ENCODE assay signal across 1 cellular context in the genomic region with DNA sequence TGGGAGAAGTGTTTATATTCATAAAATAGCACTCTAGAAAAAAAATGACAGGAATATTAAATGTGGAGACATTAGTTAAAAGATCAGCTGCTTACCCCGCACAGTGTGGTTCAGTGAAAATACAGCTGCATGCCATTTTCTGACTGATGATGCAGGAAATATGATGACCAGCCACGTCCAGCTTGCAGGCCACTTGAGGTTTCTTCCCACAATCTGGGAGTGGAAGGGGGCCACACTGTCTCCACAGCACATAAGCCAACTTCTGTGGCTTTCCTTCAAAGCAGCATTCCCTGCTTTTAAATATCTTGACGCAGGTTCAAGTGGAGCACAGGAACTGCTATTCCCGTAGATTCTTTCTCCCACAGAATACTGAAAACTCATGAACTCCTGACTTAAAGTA.
TF ChIP-seq lines count a peak whose summit lies in the region.

No MANE protein-coding gene starts in this region.

TF ChIP-seq in K562, 482 proteins besides CTCF, POLR2A, EP300 and RAD21 (continued from another document):
- no peak for TF ChIP-seq MYC (IDR thresholded peaks at IDR 0.05; ENCODE audit: low read depth, low read length)
- no peak for TF ChIP-seq MYC (CRISPR knock-in tag; IDR thresholded peaks at IDR 0.05; ENCODE audit: borderline replicate concordance, low read depth)
- no peak for TF ChIP-seq SMAD1 (IDR thresholded peaks at IDR 0.05; ENCODE audit: low read depth, low read length, partially characterized antibody)
- TF ChIP-seq, protein P1, sequence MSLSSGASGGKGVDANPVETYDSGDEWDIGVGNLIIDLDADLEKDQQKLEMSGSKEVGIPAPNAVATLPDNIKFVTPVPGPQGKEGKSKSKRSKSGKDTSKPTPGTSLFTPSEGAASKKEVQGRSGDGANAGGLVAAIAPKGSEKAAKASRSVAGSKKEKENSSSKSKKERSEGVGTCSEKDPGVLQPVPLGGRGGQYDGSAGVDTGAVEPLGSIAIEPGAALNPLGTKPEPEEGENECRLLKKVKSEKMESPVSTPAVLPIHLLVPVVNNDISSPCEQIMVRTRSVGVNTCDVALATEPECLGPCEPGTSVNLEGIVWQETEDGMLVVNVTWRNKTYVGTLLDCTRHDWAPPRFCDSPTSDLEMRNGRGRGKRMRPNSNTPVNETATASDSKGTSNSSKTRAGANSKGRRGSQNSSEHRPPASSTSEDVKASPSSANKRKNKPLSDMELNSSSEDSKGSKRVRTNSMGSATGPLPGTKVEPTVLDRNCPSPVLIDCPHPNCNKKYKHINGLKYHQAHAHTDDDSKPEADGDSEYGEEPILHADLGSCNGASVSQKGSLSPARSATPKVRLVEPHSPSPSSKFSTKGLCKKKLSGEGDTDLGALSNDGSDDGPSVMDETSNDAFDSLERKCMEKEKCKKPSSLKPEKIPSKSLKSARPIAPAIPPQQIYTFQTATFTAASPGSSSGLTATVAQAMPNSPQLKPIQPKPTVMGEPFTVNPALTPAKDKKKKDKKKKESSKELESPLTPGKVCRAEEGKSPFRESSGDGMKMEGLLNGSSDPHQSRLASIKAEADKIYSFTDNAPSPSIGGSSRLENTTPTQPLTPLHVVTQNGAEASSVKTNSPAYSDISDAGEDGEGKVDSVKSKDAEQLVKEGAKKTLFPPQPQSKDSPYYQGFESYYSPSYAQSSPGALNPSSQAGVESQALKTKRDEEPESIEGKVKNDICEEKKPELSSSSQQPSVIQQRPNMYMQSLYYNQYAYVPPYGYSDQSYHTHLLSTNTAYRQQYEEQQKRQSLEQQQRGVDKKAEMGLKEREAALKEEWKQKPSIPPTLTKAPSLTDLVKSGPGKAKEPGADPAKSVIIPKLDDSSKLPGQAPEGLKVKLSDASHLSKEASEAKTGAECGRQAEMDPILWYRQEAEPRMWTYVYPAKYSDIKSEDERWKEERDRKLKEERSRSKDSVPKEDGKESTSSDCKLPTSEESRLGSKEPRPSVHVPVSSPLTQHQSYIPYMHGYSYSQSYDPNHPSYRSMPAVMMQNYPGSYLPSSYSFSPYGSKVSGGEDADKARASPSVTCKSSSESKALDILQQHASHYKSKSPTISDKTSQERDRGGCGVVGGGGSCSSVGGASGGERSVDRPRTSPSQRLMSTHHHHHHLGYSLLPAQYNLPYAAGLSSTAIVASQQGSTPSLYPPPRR (CRISPR knock-in tag; IDR thresholded peaks at IDR 0.05; ENCODE audit: borderline replicate concordance) = no peak
- no peak for TF ChIP-seq ZNF3 (CRISPR knock-in tag; IDR thresholded peaks at IDR 0.05)
- TF ChIP-seq, protein P2, sequence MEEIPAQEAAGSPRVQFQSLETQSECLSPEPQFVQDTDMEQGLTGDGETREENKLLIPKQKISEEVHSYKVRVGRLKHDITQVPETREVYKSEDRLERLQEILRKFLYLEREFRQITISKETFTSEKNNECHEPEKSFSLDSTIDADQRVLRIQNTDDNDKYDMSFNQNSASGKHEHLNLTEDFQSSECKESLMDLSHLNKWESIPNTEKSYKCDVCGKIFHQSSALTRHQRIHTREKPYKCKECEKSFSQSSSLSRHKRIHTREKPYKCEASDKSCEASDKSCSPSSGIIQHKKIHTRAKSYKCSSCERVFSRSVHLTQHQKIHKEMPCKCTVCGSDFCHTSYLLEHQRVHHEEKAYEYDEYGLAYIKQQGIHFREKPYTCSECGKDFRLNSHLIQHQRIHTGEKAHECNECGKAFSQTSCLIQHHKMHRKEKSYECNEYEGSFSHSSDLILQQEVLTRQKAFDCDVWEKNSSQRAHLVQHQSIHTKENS (CRISPR knock-in tag; IDR thresholded peaks at IDR 0.05) = no peak
- TF ChIP-seq TAF1 (IDR thresholded peaks at IDR 0.05; ENCODE audit: control insufficient read depth, extremely low read depth, insufficient read depth, low read length, severe bottlenecking) = no peak
- TF ChIP-seq, protein P3, sequence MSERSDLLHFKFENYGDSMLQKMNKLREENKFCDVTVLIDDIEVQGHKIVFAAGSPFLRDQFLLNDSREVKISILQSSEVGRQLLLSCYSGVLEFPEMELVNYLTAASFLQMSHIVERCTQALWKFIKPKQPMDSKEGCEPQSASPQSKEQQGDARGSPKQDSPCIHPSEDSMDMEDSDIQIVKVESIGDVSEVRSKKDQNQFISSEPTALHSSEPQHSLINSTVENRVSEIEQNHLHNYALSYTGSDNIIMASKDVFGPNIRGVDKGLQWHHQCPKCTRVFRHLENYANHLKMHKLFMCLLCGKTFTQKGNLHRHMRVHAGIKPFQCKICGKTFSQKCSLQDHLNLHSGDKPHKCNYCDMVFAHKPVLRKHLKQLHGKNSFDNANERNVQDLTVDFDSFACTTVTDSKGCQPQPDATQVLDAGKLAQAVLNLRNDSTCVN (CRISPR knock-in tag; IDR thresholded peaks at IDR 0.05) = no peak
- TF ChIP-seq, protein P4, sequence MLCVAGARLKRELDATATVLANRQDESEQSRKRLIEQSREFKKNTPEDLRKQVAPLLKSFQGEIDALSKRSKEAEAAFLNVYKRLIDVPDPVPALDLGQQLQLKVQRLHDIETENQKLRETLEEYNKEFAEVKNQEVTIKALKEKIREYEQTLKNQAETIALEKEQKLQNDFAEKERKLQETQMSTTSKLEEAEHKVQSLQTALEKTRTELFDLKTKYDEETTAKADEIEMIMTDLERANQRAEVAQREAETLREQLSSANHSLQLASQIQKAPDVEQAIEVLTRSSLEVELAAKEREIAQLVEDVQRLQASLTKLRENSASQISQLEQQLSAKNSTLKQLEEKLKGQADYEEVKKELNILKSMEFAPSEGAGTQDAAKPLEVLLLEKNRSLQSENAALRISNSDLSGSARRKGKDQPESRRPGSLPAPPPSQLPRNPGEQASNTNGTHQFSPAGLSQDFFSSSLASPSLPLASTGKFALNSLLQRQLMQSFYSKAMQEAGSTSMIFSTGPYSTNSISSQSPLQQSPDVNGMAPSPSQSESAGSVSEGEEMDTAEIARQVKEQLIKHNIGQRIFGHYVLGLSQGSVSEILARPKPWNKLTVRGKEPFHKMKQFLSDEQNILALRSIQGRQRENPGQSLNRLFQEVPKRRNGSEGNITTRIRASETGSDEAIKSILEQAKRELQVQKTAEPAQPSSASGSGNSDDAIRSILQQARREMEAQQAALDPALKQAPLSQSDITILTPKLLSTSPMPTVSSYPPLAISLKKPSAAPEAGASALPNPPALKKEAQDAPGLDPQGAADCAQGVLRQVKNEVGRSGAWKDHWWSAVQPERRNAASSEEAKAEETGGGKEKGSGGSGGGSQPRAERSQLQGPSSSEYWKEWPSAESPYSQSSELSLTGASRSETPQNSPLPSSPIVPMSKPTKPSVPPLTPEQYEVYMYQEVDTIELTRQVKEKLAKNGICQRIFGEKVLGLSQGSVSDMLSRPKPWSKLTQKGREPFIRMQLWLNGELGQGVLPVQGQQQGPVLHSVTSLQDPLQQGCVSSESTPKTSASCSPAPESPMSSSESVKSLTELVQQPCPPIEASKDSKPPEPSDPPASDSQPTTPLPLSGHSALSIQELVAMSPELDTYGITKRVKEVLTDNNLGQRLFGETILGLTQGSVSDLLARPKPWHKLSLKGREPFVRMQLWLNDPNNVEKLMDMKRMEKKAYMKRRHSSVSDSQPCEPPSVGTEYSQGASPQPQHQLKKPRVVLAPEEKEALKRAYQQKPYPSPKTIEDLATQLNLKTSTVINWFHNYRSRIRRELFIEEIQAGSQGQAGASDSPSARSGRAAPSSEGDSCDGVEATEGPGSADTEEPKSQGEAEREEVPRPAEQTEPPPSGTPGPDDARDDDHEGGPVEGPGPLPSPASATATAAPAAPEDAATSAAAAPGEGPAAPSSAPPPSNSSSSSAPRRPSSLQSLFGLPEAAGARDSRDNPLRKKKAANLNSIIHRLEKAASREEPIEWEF (CRISPR knock-in tag; IDR thresholded peaks at IDR 0.05) = no peak
- TF ChIP-seq XRCC4 (IDR thresholded peaks at IDR 0.05; ENCODE audit: extremely low read depth, insufficient read depth, insufficient read length) = no peak
- TF ChIP-seq, protein P5, sequence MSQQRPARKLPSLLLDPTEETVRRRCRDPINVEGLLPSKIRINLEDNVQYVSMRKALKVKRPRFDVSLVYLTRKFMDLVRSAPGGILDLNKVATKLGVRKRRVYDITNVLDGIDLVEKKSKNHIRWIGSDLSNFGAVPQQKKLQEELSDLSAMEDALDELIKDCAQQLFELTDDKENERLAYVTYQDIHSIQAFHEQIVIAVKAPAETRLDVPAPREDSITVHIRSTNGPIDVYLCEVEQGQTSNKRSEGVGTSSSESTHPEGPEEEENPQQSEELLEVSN (IDR thresholded peaks at IDR 0.05; ENCODE audit: borderline replicate concordance in 1 of 2, extremely low read depth in 1 of 2, insufficient read depth in 1 of 2, insufficient read length in 1 of 2, low read depth in 1 of 2, low read length in 1 of 2, poor library complexity in 1 of 2, severe bottlenecking in 1 of 2) = no peak
- TF ChIP-seq ZC3H8 (IDR thresholded peaks at IDR 0.05) = no peak
- no peak for TF ChIP-seq MCM3 (IDR thresholded peaks at IDR 0.05)
- TF ChIP-seq, protein P6, sequence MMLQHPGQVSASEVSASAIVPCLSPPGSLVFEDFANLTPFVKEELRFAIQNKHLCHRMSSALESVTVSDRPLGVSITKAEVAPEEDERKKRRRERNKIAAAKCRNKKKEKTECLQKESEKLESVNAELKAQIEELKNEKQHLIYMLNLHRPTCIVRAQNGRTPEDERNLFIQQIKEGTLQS (IDR thresholded peaks at IDR 0.05) = no peak
- TF ChIP-seq, protein P6 (CRISPR knock-in tag; conservative IDR thresholded peaks at IDR 0.05) = no peak
- TF ChIP-seq, protein P7, sequence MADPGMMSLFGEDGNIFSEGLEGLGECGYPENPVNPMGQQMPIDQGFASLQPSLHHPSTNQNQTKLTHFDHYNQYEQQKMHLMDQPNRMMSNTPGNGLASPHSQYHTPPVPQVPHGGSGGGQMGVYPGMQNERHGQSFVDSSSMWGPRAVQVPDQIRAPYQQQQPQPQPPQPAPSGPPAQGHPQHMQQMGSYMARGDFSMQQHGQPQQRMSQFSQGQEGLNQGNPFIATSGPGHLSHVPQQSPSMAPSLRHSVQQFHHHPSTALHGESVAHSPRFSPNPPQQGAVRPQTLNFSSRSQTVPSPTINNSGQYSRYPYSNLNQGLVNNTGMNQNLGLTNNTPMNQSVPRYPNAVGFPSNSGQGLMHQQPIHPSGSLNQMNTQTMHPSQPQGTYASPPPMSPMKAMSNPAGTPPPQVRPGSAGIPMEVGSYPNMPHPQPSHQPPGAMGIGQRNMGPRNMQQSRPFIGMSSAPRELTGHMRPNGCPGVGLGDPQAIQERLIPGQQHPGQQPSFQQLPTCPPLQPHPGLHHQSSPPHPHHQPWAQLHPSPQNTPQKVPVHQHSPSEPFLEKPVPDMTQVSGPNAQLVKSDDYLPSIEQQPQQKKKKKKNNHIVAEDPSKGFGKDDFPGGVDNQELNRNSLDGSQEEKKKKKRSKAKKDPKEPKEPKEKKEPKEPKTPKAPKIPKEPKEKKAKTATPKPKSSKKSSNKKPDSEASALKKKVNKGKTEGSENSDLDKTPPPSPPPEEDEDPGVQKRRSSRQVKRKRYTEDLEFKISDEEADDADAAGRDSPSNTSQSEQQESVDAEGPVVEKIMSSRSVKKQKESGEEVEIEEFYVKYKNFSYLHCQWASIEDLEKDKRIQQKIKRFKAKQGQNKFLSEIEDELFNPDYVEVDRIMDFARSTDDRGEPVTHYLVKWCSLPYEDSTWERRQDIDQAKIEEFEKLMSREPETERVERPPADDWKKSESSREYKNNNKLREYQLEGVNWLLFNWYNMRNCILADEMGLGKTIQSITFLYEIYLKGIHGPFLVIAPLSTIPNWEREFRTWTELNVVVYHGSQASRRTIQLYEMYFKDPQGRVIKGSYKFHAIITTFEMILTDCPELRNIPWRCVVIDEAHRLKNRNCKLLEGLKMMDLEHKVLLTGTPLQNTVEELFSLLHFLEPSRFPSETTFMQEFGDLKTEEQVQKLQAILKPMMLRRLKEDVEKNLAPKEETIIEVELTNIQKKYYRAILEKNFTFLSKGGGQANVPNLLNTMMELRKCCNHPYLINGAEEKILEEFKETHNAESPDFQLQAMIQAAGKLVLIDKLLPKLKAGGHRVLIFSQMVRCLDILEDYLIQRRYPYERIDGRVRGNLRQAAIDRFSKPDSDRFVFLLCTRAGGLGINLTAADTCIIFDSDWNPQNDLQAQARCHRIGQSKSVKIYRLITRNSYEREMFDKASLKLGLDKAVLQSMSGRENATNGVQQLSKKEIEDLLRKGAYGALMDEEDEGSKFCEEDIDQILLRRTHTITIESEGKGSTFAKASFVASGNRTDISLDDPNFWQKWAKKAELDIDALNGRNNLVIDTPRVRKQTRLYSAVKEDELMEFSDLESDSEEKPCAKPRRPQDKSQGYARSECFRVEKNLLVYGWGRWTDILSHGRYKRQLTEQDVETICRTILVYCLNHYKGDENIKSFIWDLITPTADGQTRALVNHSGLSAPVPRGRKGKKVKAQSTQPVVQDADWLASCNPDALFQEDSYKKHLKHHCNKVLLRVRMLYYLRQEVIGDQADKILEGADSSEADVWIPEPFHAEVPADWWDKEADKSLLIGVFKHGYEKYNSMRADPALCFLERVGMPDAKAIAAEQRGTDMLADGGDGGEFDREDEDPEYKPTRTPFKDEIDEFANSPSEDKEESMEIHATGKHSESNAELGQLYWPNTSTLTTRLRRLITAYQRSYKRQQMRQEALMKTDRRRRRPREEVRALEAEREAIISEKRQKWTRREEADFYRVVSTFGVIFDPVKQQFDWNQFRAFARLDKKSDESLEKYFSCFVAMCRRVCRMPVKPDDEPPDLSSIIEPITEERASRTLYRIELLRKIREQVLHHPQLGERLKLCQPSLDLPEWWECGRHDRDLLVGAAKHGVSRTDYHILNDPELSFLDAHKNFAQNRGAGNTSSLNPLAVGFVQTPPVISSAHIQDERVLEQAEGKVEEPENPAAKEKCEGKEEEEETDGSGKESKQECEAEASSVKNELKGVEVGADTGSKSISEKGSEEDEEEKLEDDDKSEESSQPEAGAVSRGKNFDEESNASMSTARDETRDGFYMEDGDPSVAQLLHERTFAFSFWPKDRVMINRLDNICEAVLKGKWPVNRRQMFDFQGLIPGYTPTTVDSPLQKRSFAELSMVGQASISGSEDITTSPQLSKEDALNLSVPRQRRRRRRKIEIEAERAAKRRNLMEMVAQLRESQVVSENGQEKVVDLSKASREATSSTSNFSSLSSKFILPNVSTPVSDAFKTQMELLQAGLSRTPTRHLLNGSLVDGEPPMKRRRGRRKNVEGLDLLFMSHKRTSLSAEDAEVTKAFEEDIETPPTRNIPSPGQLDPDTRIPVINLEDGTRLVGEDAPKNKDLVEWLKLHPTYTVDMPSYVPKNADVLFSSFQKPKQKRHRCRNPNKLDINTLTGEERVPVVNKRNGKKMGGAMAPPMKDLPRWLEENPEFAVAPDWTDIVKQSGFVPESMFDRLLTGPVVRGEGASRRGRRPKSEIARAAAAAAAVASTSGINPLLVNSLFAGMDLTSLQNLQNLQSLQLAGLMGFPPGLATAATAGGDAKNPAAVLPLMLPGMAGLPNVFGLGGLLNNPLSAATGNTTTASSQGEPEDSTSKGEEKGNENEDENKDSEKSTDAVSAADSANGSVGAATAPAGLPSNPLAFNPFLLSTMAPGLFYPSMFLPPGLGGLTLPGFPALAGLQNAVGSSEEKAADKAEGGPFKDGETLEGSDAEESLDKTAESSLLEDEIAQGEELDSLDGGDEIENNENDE (IDR thresholded peaks at IDR 0.05; ENCODE audit: low read depth, low read length) = no peak
